1 cellular context compared by ENCODE assay signal in the genomic region with DNA sequence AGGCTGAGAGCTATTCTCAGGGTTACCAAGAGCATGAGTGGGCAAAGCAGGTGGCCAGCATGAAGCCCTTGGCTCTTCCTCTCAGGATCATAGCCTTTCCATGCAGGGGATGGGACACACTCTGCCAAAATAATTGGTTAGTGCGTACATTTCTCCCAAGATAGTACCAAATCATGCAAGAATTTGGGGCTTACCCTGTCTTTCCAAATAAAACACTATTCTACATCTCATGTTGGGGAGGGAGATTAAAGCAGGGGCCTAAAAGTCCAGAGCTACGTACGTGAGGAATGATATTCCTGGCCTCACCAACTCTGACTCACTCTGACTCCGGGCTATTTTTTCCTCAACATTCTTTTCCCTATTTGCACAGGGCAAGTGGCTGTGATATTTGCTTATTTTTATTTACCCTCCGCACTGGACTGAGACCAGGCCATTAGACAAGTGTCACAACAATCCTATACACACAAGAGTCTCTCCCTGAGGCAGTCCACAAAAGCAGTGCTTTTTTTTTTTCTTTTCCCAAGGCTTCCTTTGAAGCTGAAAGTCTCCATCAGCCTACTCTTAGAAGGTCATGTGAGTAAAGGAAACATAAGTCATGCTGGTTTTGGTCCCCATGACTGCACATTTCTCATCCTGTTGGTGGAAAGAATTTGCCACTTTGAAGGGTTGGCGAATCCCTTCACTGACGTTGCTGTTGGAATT.
TF ChIP-seq lines count a peak whose summit lies in the region.

No MANE protein-coding gene starts in this region.

TF ChIP-seq in A549, 52 proteins besides CTCF, POLR2A, EP300 and RAD21 (continued from another document):
- TF ChIP-seq JUN (IDR thresholded peaks at IDR 0.05) = peak in 1 of 2 experiments; percentile 40; a peak in 2 of 5 replicates
- TF ChIP-seq, protein P1, sequence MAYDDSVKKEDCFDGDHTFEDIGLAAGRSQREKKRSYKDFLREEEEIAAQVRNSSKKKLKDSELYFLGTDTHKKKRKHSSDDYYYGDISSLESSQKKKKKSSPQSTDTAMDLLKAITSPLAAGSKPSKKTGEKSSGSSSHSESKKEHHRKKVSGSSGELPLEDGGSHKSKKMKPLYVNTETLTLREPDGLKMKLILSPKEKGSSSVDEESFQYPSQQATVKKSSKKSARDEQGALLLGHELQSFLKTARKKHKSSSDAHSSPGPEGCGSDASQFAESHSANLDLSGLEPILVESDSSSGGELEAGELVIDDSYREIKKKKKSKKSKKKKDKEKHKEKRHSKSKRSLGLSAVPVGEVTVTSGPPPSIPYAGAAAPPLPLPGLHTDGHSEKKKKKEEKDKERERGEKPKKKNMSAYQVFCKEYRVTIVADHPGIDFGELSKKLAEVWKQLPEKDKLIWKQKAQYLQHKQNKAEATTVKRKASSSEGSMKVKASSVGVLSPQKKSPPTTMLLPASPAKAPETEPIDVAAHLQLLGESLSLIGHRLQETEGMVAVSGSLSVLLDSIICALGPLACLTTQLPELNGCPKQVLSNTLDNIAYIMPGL (CRISPR knock-in tag; IDR thresholded peaks at IDR 0.05; ENCODE audit: borderline replicate concordance) = no peak
- TF ChIP-seq, protein P2, sequence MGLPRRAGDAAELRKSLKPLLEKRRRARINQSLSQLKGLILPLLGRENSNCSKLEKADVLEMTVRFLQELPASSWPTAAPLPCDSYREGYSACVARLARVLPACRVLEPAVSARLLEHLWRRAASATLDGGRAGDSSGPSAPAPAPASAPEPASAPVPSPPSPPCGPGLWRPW (IDR thresholded peaks at IDR 0.05) = no peak
